21 cellular contexts compared by ENCODE assay signal in genomic region chr10:123588386-123588914, GRCh38.
"Had no signal": no experiment of that assay in that cellular context is flagged by ENCODE, and none has a peak within 500 bp of the region (broad histone marks: within the 10 kb centered on the region; RNA-seq: fewer than 3 reads in every experiment).

No MANE protein-coding gene starts in this region.

- H3K9me3 Mint-ChIP-seq: dendritic cell treated with granulocyte-macrophage colony-stimulating factor and Interleukin-4, amounts not matched to agents 40 ng/mL and 50 ng/mL, for 4 days; mesothelial cell of epicardium had no signal

- FAIRE-seq: endothelial cell of umbilical vein, frontal cortex, keratinocyte had no signal

- DNase-seq: colonic mucosa; cortex of kidney; effector CD4-positive, alpha-beta T cell; effector memory CD4-positive, alpha-beta T cell; foreskin keratinocyte; hypothalamus; immature natural killer cell; left cardiac atrium; left lung; left ventricle myocardium superior; lower lobe of right lung; mesenchymal stem cell; mucosa of descending colon; naive B cell had no signal

- H3K36me3 Mint-ChIP-seq: immature natural killer cell, mesothelial cell of epicardium, naive B cell had no signal

- ATAC-seq: foreskin keratinocyte, gastroesophageal sphincter, heart left ventricle, left cardiac atrium, left lung, left ventricle myocardium superior, lower lobe of right lung, mucosa of descending colon had no signal

- H3K4me1 Mint-ChIP-seq: immature natural killer cell, naive B cell had no signal

- H3K27ac Mint-ChIP-seq: dendritic cell treated with granulocyte-macrophage colony-stimulating factor and Interleukin-4, amounts not matched to agents 40 ng/mL and 50 ng/mL, for 4 days; immature natural killer cell; mesothelial cell of epicardium; naive B cell had no signal

- H3K4me3 Mint-ChIP-seq: dendritic cell treated with granulocyte-macrophage colony-stimulating factor and Interleukin-4, amounts not matched to agents 40 ng/mL and 50 ng/mL, for 4 days; immature natural killer cell; mesothelial cell of epicardium; naive B cell had no signal
